ENCODE assay signal across 18 cellular contexts in the genomic region with DNA sequence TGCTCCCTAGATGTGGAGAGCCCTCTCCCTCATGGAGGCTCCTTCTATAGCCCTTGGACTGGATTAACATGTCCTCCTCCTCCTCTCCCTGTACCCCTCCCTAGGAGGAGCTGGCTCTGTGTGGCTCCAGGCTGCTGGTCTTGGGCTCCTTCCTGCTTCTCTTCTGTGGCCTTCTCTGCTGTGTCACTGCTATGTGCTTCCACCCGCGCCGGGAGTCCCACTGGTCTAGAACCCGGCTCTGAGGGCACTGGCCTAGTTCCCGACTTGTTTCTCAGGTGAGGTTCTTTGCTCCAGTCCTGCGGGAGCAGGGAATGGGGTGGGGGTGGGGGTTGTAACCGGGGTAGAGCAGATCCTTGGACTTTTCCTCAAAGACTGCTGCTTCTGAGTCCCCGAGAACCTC. TPM values are rescaled to one million over a fixed set of nuclear protein-coding genes. Genes with fewer than 3 reads are reported as not detected.
"Had no signal": no experiment of that assay in that cellular context is flagged by ENCODE, and none has a peak within 500 bp of the region (broad histone marks: within the 10 kb centered on the region; RNA-seq: fewer than 3 reads in every experiment).

No MANE protein-coding gene starts in this region.

- H3K27ac ChIP-seq: esophagus squamous epithelium, left ventricle myocardium inferior, testis, tibial nerve, upper lobe of right lung, vagina had no signal

- ATAC-seq: right cardiac atrium; stimulated activated naive CD8-positive, alpha-beta T cell treated with anti-CD3 and anti-CD28 coated beads, Interleukin-15, amount 100 ng/mL, for 72 hours; upper lobe of right lung had no signal

- H3K4me3 Mint-ChIP-seq: nephron; stimulated activated naive CD8-positive, alpha-beta T cell treated with anti-CD3 and anti-CD28 coated beads, Interleukin-15, amount 100 ng/mL, for 72 hours had no signal

- H3K4me3 ChIP-seq: esophagus squamous epithelium, left ventricle myocardium inferior, lung, testis, tibial nerve, upper lobe of right lung, vagina had no signal

- FAIRE-seq: keratinocyte, small intestine had no signal

- H3K27me3 Mint-ChIP-seq: naive B cell; stimulated activated naive CD8-positive, alpha-beta T cell treated with anti-CD3 and anti-CD28 coated beads, Interleukin-15, amount 100 ng/mL, for 72 hours had no signal

- DNase-seq: cortex of kidney; esophagus squamous epithelium; foreskin fibroblast; immature natural killer cell; left ventricle myocardium inferior; mesenchymal stem cell; naive B cell; small intestine; stimulated activated CD4-positive, alpha-beta T cell treated with anti-CD3 and anti-CD28 coated beads, Interleukin-2, amount 100 ng/mL, for 48 hours; stimulated activated naive CD8-positive, alpha-beta T cell treated with anti-CD3 and anti-CD28 coated beads, Interleukin-15, amount 100 ng/mL, for 72 hours; testis; upper lobe of right lung had no signal

- H3K9me3 Mint-ChIP-seq: immature natural killer cell, naive B cell had no signal

- H3K27me3 ChIP-seq: esophagus squamous epithelium, testis, tibial nerve, upper lobe of right lung, vagina had no signal

RNA-seq across cellular contexts. Expression of gene DOC2A, which starts 39.5 kb away (rescaled TPM):
- polyA plus RNA-seq: immature natural killer cell had no signal
